In genomic region chr17:2710804-2711607, GRCh38 we compare ENCODE assay signal across 8 cellular contexts. TPM values are rescaled to one million over a fixed set of nuclear protein-coding genes. Genes with fewer than 3 reads are reported as not detected.
DNase-seq lines count a peak whose midpoint lies in the region; ATAC-seq and TF ChIP-seq lines count a peak whose summit lies in the region.

No MANE protein-coding gene starts in this region.

- TF ChIP-seq CTCF in A673 (conservative IDR thresholded peaks at IDR 0.05; ENCODE audit: low read depth, low read length), result no peak
- TF ChIP-seq CTCF in nephron progenitor cell (IDR thresholded peaks at IDR 0.05), result no peak
- TF ChIP-seq CTCF in GM13976 (IDR thresholded peaks at IDR 0.05; ENCODE audit: borderline replicate concordance, control extremely low read depth, extremely low read depth, insufficient read depth, missing control alignments), result no peak

- no peak overlapping the region for H3K27ac Mint-ChIP-seq in nephron progenitor cell

- intact Hi-C loops in A673 (cut with micrococcal nuclease; ENCODE audit: unreplicated experiment), result no loop called here

- H3K4me3 ChIP-seq in A673 (ENCODE audit: low read depth, low read length, poor library complexity, severe bottlenecking), result peak overlapping the region; percentile 88

- H3K36me3 ChIP-seq in A673 (ENCODE audit: insufficient read depth, low read length, poor library complexity, severe bottlenecking), result no peaks in the 10 kb centered on the region

- peak overlapping the region; percentile 85 for H3K4me3 Mint-ChIP-seq in nephron progenitor cell

- DNase-seq in A673 (ENCODE audit: low spot score) (peak; percentile 52), epithelial cell of prostate (ENCODE audit: low read depth, low spot score) (no peak), nephron progenitor cell (peak; percentile 54), NCI-H1092 treated with DMSO at 0.1 percent for 48 hours (lab: John Stamatoyannopoulos, UW) (no peak), GM13976 (ENCODE audit: low spot score) (no peak)

- H3K9me3 ChIP-seq in A673 (ENCODE audit: low read depth, low read length, poor library complexity, severe bottlenecking), result no peaks in the 10 kb centered on the region

- ATAC-seq in GM19023 (IDR thresholded peaks at IDR 0.05; ENCODE audit: unreplicated experiment) (peak; percentile 14), HG03354 (IDR thresholded peaks at IDR 0.05; ENCODE audit: poor library complexity, severe bottlenecking, unreplicated experiment) (peak; percentile 31)
- peak; percentile 11 to 18 for ATAC-seq in activated CD4-positive, CD25-positive, alpha-beta regulatory T cell treated with anti-CD3 and anti-CD28 coated beads, Interleukin-2, amount 50 U/mL, for 24 hours

- H3K27ac ChIP-seq in A673 (ENCODE audit: low read depth, low read length, poor library complexity, severe bottlenecking), result peak overlapping the region; percentile 81
- peak overlapping the region; percentile 69 for H3K27ac ChIP-seq in epithelial cell of prostate

- CTCF ChIA-PET in A673 (lab: Charles Lee), result interaction anchor here (0.6 kb wide), 2 partner anchors 40 to 75 kb away, joined by 4 to 10 read pairs; no protein-coding TSS in a partner anchor

- POLR2A ChIA-PET in A673 (lab: Charles Lee; ENCODE audit: low non-redundant PET), result interaction anchor here (0.7 kb wide), 1 partner anchor 304 kb away, joined by 4 read pairs; no protein-coding TSS in a partner anchor

- H3K27me3 ChIP-seq in A673 (replicated peaks; ENCODE audit: insufficient read depth, low read depth, low read length, poor library complexity), result no peaks in the 10 kb centered on the region

- no peaks in the 10 kb centered on the region for H3K36me3 Mint-ChIP-seq in nephron progenitor cell (ENCODE audit: low read depth)

- peaks cover 34% of the 10 kb centered on the region for H3K4me1 ChIP-seq in A673 (ENCODE audit: insufficient read depth, low read length, poor library complexity, severe bottlenecking)

- in situ Hi-C loops in GM13976 (cut with MboI; ENCODE audit: low sequenced_read_pairs, unreplicated experiment), result no loop called here

- no TSS peak for BruUV-seq in A673 (replicated peaks; lab: Mats Ljungman, UMichigan)

- H3K4me1 Mint-ChIP-seq in nephron progenitor cell, result peaks cover 43% of the 10 kb centered on the region

- H3K9me3 Mint-ChIP-seq in nephron progenitor cell, result no peaks in the 10 kb centered on the region

- peaks cover 6% of the 10 kb centered on the region for H3K27me3 Mint-ChIP-seq in nephron progenitor cell (ENCODE audit: low read depth, poor library complexity)

RNA-seq across cellular contexts. Expression of gene CLUH, which starts 0.6 kb away (rescaled TPM):
- 153 and 162 TPM in 2 replicates for total RNA-seq in A673 (2021)

RNA-seq across cellular contexts. Expression of gene CCDC92B, which starts 38.4 kb away (rescaled TPM):
- total RNA-seq in A673 (2021), result 0.09 TPM in 1 of 2 replicates, not detected in the other

Comparison
In these comparisons a context has a peak if more than half of its experiments do, and no peak if none do; other contexts are left out.
1. DNase-seq: peak in A673 (single experiment) and nephron progenitor cell (single experiment); none in epithelial cell of prostate (single experiment), NCI-H1092 treated with DMSO at 0.1 percent for 48 hours (single experiment) and GM13976 (single experiment).
2. Peak in every context shown above with its lines, with median percentiles within 50 percentile points of each other: ATAC-seq.